Comparison of ENCODE assay signal across 27 cellular contexts in genomic region chr6:33235221-33235634, GRCh38. TPM values are rescaled to one million over a fixed set of nuclear protein-coding genes. Genes with fewer than 3 reads are reported as not detected.
DNase-seq lines count a peak whose midpoint lies in the region; TF ChIP-seq lines count a peak whose summit lies in the region.
"Had no signal": no experiment of that assay in that cellular context is flagged by ENCODE, and none has a peak within 500 bp of the region (broad histone marks: within the 10 kb centered on the region; RNA-seq: fewer than 3 reads in every experiment).

No MANE protein-coding gene starts in this region.

- WGBS in endodermal cell (ENCODE audit: insufficient coverage in 1 of 2, insufficient read length in 1 of 2), 2 experiments, result 27 to 40% methylated on average over 6 of the region's 6 CpGs

- H3K4me3 Mint-ChIP-seq in endodermal cell (no peak overlapping the region), nephron (peak overlapping the region in 1 of 3 experiments; percentile 48)
- H3K4me3 Mint-ChIP-seq: activated naive CD4-positive, alpha-beta T cell treated with anti-CD3 and anti-CD28 coated beads, Interleukin-2, amount 50 U/mL, for 24 hours; immature natural killer cell had no signal

- H3K9me3 Mint-ChIP-seq in endodermal cell (no peaks in the 10 kb centered on the region), nephron (no peaks in the 10 kb centered on the region)
- H3K9me3 Mint-ChIP-seq: activated naive CD4-positive, alpha-beta T cell treated with anti-CD3 and anti-CD28 coated beads, Interleukin-2, amount 50 U/mL, for 24 hours; immature natural killer cell; naive B cell had no signal

- H3K9ac ChIP-seq in endodermal cell (ENCODE audit: extremely low read depth, low read length, poor library complexity, severe bottlenecking), result no peak overlapping the region

- H3K4me1 ChIP-seq in endodermal cell (ENCODE audit: control insufficient read depth, insufficient read depth, low read length), result no peaks in the 10 kb centered on the region
- H3K4me1 ChIP-seq: BE2C, gastroesophageal sphincter, tibial artery had no signal

- no peak overlapping the region for H3K27ac ChIP-seq in endodermal cell (ENCODE audit: low read depth, low read length)
- H3K27ac ChIP-seq: gastroesophageal sphincter, tibial artery had no signal

- no peaks in the 10 kb centered on the region for H3K36me3 ChIP-seq in endodermal cell (ENCODE audit: control insufficient read depth, insufficient read depth, low read length)
- H3K36me3 ChIP-seq: BE2C, gastroesophageal sphincter, tibial artery had no signal

- no peak overlapping the region for H3K4me3 ChIP-seq in endodermal cell (ENCODE audit: low read length)
- H3K4me3 ChIP-seq: gastroesophageal sphincter, tibial artery had no signal

- no peak for TF ChIP-seq CTCF in endodermal cell (conservative IDR thresholded peaks at IDR 0.05)
- no peak for TF ChIP-seq CTCF in nephron (IDR thresholded peaks at IDR 0.05; ENCODE audit: unreplicated experiment in 3 of 3)

- DNase-seq in DMS79 (lab: John Stamatoyannopoulos, UW) (peak; percentile 39), NCI-H1436 (lab: John Stamatoyannopoulos, UW) (peak; percentile 55), endodermal cell (peak; percentile 57), globus pallidus (ENCODE audit: low spot score) (no peak), amygdala (lab: John Stamatoyannopoulos, UW) (no peak)
- DNase-seq in activated CD4-positive, CD25-positive, alpha-beta regulatory T cell (lab: John Stamatoyannopoulos, UW), result no peak
- DNase-seq in activated CD8-positive, alpha-beta memory T cell treated with anti-CD3 and anti-CD28 coated beads for 24 hours, result no peak
- DNase-seq: activated CD4-positive, alpha-beta T cell treated with anti-CD3 and anti-CD28 coated beads for 48 hours; activated T-cell treated with anti-CD3 and anti-CD28 coated beads for 4 hours; BE2C; GF-D8; hypothalamus; immature natural killer cell; Karpas-422; left colon; midbrain; naive B cell; NCI-H1417 treated with DMSO at 0.1 percent for 48 hours; NCI-H2081 treated with DMSO at 0.1 percent for 48 hours; NCI-H510A; occipital lobe; stimulated activated CD4-positive, alpha-beta T cell treated with anti-CD3 and anti-CD28 coated beads, Interleukin-4, amount 100 ng/mL, for 1 hour; T-helper 9 cell had no signal

- no peaks in the 10 kb centered on the region for H3K36me3 Mint-ChIP-seq in endodermal cell (ENCODE audit: low read depth)
- no peaks in the 10 kb centered on the region for H3K36me3 Mint-ChIP-seq in nephron (ENCODE audit: low read depth)
- H3K36me3 Mint-ChIP-seq: activated naive CD4-positive, alpha-beta T cell treated with anti-CD3 and anti-CD28 coated beads, Interleukin-2, amount 50 U/mL, for 24 hours; immature natural killer cell; naive B cell had no signal

- peaks cover 19% of the 10 kb centered on the region for H3K27me3 Mint-ChIP-seq in endodermal cell (ENCODE audit: insufficient read depth)
- H3K27me3 Mint-ChIP-seq in nephron (ENCODE audit: low read depth), result peaks cover 8% of the 10 kb centered on the region

- no peaks in the 10 kb centered on the region for H3K9me3 ChIP-seq in endodermal cell (ENCODE audit: control insufficient read depth, low read length)
- H3K9me3 ChIP-seq: BE2C, gastroesophageal sphincter, tibial artery had no signal

- H3K27ac Mint-ChIP-seq in endodermal cell (peak overlapping the region; percentile 74), nephron (peak overlapping the region; percentile 27 to 87 (median 55))
- H3K27ac Mint-ChIP-seq: activated naive CD4-positive, alpha-beta T cell treated with anti-CD3 and anti-CD28 coated beads, Interleukin-2, amount 50 U/mL, for 24 hours; immature natural killer cell; naive B cell had no signal

- H3K27me3 ChIP-seq in endodermal cell (ENCODE audit: control insufficient read depth, insufficient read depth, low read length, poor library complexity, severe bottlenecking), result peaks cover 6% of the 10 kb centered on the region

- H3K4me1 Mint-ChIP-seq in endodermal cell (peaks cover 12% of the 10 kb centered on the region), nephron (peaks cover 21% of the 10 kb centered on the region)
- H3K4me1 Mint-ChIP-seq: activated naive CD4-positive, alpha-beta T cell treated with anti-CD3 and anti-CD28 coated beads, Interleukin-2, amount 50 U/mL, for 24 hours; immature natural killer cell; naive B cell had no signal

RNA-seq across cellular contexts. Expression of gene RING1, which starts 26.9 kb away (rescaled TPM):
- total RNA-seq in endodermal cell, result 10 to 100 TPM; 31.0 to 31.8 TPM
- 65.4 TPM for polyA plus RNA-seq in endodermal cell (2013, experiment 1 of 2)
- polyA plus RNA-seq in endodermal cell (2013, experiment 2 of 2), result 55.9 TPM

RNA-seq across cellular contexts. Expression of gene HSD17B8, which starts 30.8 kb away (rescaled TPM):
- total RNA-seq in endodermal cell, result 1 to 10 TPM; 5.7 to 6.8 TPM
- 13.2 TPM for polyA plus RNA-seq in endodermal cell (2013, experiment 1 of 2)
- 12.2 TPM for polyA plus RNA-seq in endodermal cell (2013, experiment 2 of 2)

RNA-seq across cellular contexts. Expression of gene SLC39A7, which starts 34.6 kb away (rescaled TPM):
- total RNA-seq in endodermal cell, result 100 to 1,000 TPM; 123 to 163 TPM
- polyA plus RNA-seq in endodermal cell (2013, experiment 1 of 2), result 107 TPM
- 105 TPM for polyA plus RNA-seq in endodermal cell (2013, experiment 2 of 2)

RNA-seq across cellular contexts. Expression of gene RXRB, which starts 34.8 kb away (rescaled TPM):
- total RNA-seq in endodermal cell, result 10 to 100 TPM; 24.8 to 27.2 TPM
- polyA plus RNA-seq in endodermal cell (2013, experiment 1 of 2), result 46.3 TPM
- polyA plus RNA-seq in endodermal cell (2013, experiment 2 of 2), result 38.0 TPM

RNA-seq across cellular contexts. Expression of gene VPS52, which starts 36.4 kb away (rescaled TPM):
- total RNA-seq in endodermal cell, result 10 to 100 TPM; 51.4 to 63.9 TPM
- 63.6 TPM for polyA plus RNA-seq in endodermal cell (2013, experiment 1 of 2)
- polyA plus RNA-seq in endodermal cell (2013, experiment 2 of 2), result 53.0 TPM

Comparison
In these comparisons a context has a peak if more than half of its experiments do, and no peak if none do; other contexts are left out.
1. DNase-seq: peak in DMS79 (single experiment), NCI-H1436 (single experiment) and endodermal cell (single experiment); none in globus pallidus (single experiment), activated CD4-positive, CD25-positive, alpha-beta regulatory T cell (0 of 4), activated CD8-positive, alpha-beta memory T cell treated with anti-CD3 and anti-CD28 coated beads for 24 hours (single experiment) and amygdala (0 of 56).